In the genomic region with DNA sequence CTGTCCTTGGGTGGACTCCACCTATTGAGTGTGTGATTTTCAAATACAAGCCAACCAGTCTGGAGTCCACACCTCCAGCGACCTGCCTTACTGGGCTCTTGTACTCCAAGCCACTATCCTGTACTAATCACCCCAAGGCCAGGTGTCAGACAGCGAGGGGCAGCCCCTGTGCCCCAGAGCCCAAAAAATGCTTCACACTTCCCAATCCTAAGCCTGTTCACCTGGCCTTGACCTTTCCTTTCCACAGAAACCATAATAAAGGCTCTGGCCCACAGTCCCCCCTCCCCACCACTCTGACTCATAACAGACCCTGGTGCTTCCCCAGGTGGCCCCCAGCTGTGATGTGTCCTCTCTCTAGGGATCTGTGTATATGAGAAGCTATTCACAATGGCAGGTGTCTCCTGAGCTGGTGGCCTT, we compare ENCODE assay signal across 14 cellular contexts. TPM values are rescaled to one million over a fixed set of nuclear protein-coding genes. Genes with fewer than 3 reads are reported as not detected.
DNase-seq lines count a peak whose midpoint lies in the region; ATAC-seq and TF ChIP-seq lines count a peak whose summit lies in the region.
"Had no signal": no experiment of that assay in that cellular context is flagged by ENCODE, and none has a peak within 500 bp of the region (broad histone marks: within the 10 kb centered on the region; RNA-seq: fewer than 3 reads in every experiment).

No MANE protein-coding gene starts in this region.

- no peaks in the 10 kb centered on the region for H3K79me2 ChIP-seq in OCI-LY7 (ENCODE audit: insufficient read depth, low read depth, low read length)

- POLR2A ChIA-PET in OCI-LY7 (lab: Charles Lee): interaction anchor here (0.7 kb wide), 1 partner anchor 814 kb away, joined by 3 read pairs; no protein-coding TSS in a partner anchor

- peaks cover 12% of the 10 kb centered on the region for H3K4me1 ChIP-seq in OCI-LY7 (ENCODE audit: insufficient read depth, low read length, poor library complexity, severe bottlenecking)
- H3K4me1 ChIP-seq: neural progenitor cell had no signal

- intact Hi-C loops in OCI-LY7 (cut with micrococcal nuclease; ENCODE audit: unreplicated experiment): no loop called here

- no TSS peak for BruUV-seq in OCI-LY7 (replicated peaks; lab: Mats Ljungman, UMichigan)

- TF ChIP-seq CTCF in OCI-LY7 (conservative IDR thresholded peaks at IDR 0.05; ENCODE audit: low read length): no peak

- CTCF ChIA-PET in OCI-LY7 (lab: Charles Lee; ENCODE audit: unreplicated experiment): no interaction called here

- H3K4me3 ChIP-seq in OCI-LY7 (ENCODE audit: low read depth, low read length, poor library complexity, severe bottlenecking): no peak overlapping the region
- H3K4me3 ChIP-seq: neural progenitor cell, SK-N-MC had no signal

- H3K4me2 ChIP-seq in OCI-LY7 (ENCODE audit: low read length): no peak overlapping the region
- H3K4me2 ChIP-seq: neural progenitor cell had no signal

- no peak overlapping the region for H3K27ac ChIP-seq in OCI-LY7 (ENCODE audit: low read depth, low read length, poor library complexity, severe bottlenecking)
- H3K27ac ChIP-seq: neural progenitor cell, SK-N-MC had no signal

- ATAC-seq in HG02642 (IDR thresholded peaks at IDR 0.05; ENCODE audit: poor library complexity, unreplicated experiment): peak; percentile 72
- no peak for ATAC-seq in HG03045 (IDR thresholded peaks at IDR 0.05; ENCODE audit: unreplicated experiment)
- ATAC-seq in GM19463 (IDR thresholded peaks at IDR 0.05; ENCODE audit: unreplicated experiment): no peak

- H2AFZ ChIP-seq in OCI-LY7 (ENCODE audit: low read length): no peak overlapping the region
- H2AFZ ChIP-seq: neural progenitor cell had no signal

- H3K9me2 ChIP-seq in OCI-LY7 (ENCODE audit: insufficient read depth, low read length): no peaks in the 10 kb centered on the region

- no peaks in the 10 kb centered on the region for H4K20me1 ChIP-seq in OCI-LY7 (ENCODE audit: insufficient read depth, low read length)

- H3K9me3 ChIP-seq in OCI-LY7 (ENCODE audit: low read length): no peaks in the 10 kb centered on the region

- DNase-seq in stimulated activated CD8-positive, alpha-beta memory T cell treated with anti-CD3 and anti-CD28 coated beads, Interleukin-12 subunit alpha, Interleukin-12 subunit beta, amount 100 ng/mL, for 4 hours (ENCODE audit: low read depth): peak; percentile 4
- no peak for DNase-seq in stimulated activated CD8-positive, alpha-beta memory T cell treated with anti-CD3 and anti-CD28 coated beads, Interleukin-4, amount 100 ng/mL, for 48 hours
- DNase-seq in OCI-LY7 (ENCODE audit: low spot score) (peak; percentile 48), NCI-H2171 (lab: John Stamatoyannopoulos, UW) (no peak), NCI-H128 (lab: John Stamatoyannopoulos, UW; ENCODE audit: unreplicated experiment) (no peak)
- DNase-seq: activated CD4-positive, alpha-beta T cell treated with anti-CD3 and anti-CD28 coated beads, Interleukin-2, amount 10 ng/mL, durations not matched to agents 24 days and 14 days; MV-4-11 had no signal

- H3K36me3 ChIP-seq in OCI-LY7 (ENCODE audit: insufficient read depth, low read length): no peaks in the 10 kb centered on the region
- H3K36me3 ChIP-seq: neural progenitor cell had no signal

RNA-seq across cellular contexts. Expression of a gene that starts 3.9 kb away (rescaled TPM):
- not detected in 2 replicates for total RNA-seq in OCI-LY7 (2014; rRNA removed; shearing (Covaris generic))
- total RNA-seq in OCI-LY7 (2022): not detected in 2 replicates
- total RNA-seq: activated CD4-positive, alpha-beta T cell treated with anti-CD3 and anti-CD28 coated beads, Interleukin-2, amount 10 ng/mL, durations not matched to agents 24 days and 14 days; fibroblast of villous mesenchyme had no signal

RNA-seq across cellular contexts. Expression of a gene that starts 11.5 kb away (rescaled TPM):
- not detected in 2 replicates for total RNA-seq in OCI-LY7 (2014; rRNA removed; shearing (Covaris generic))
- not detected in 2 replicates for total RNA-seq in OCI-LY7 (2022)
- total RNA-seq: activated CD4-positive, alpha-beta T cell treated with anti-CD3 and anti-CD28 coated beads, Interleukin-2, amount 10 ng/mL, durations not matched to agents 24 days and 14 days; dermis microvascular lymphatic vessel endothelial cell; fibroblast of villous mesenchyme had no signal

RNA-seq across cellular contexts. Expression of a gene that starts 19.6 kb away (rescaled TPM):
- not detected in 2 replicates for total RNA-seq in OCI-LY7 (2014; rRNA removed; shearing (Covaris generic))
- total RNA-seq in OCI-LY7 (2022): not detected in 2 replicates
- total RNA-seq: activated CD4-positive, alpha-beta T cell treated with anti-CD3 and anti-CD28 coated beads, Interleukin-2, amount 10 ng/mL, durations not matched to agents 24 days and 14 days; fibroblast of villous mesenchyme had no signal

RNA-seq across cellular contexts. Expression of a gene that starts 41.5 kb away (rescaled TPM):
- total RNA-seq in OCI-LY7 (2014; rRNA removed; shearing (Covaris generic)): 3.3 and 3.7 TPM in 2 replicates
- 3.9 and 4.6 TPM in 2 replicates for total RNA-seq in OCI-LY7 (2022)
- total RNA-seq: activated CD4-positive, alpha-beta T cell treated with anti-CD3 and anti-CD28 coated beads, Interleukin-2, amount 10 ng/mL, durations not matched to agents 24 days and 14 days; dermis microvascular lymphatic vessel endothelial cell; fibroblast of villous mesenchyme had no signal

Comparison
In these comparisons a context has a peak if more than half of its experiments do, and no peak if none do; other contexts are left out.
1. DNase-seq: peak in stimulated activated CD8-positive, alpha-beta memory T cell treated with anti-CD3 and anti-CD28 coated beads, Interleukin-12 subunit alpha, Interleukin-12 subunit beta, amount 100 ng/mL, for 4 hours (single experiment) and OCI-LY7 (single experiment); none in stimulated activated CD8-positive, alpha-beta memory T cell treated with anti-CD3 and anti-CD28 coated beads, Interleukin-4, amount 100 ng/mL, for 48 hours (single experiment), NCI-H2171 (single experiment) and NCI-H128 (single experiment).